8 cellular contexts compared by ENCODE assay signal in genomic region chr3:53140575-53141467, GRCh38. TPM values are rescaled to one million over a fixed set of nuclear protein-coding genes. Genes with fewer than 3 reads are reported as not detected.
DNase-seq lines count a peak whose midpoint lies in the region; ATAC-seq and TF ChIP-seq lines count a peak whose summit lies in the region.

No MANE protein-coding gene starts in this region.

- H4K8ac ChIP-seq in mesenchymal stem cell (ENCODE audit: low read length) = peak overlapping the region; percentile 22

- in situ Hi-C loops in astrocyte of the spinal cord (cut with HindIII; ENCODE audit: low sequenced_read_pairs) = no loop called here

- no peak overlapping the region for H3K4ac ChIP-seq in mesenchymal stem cell (ENCODE audit: low read depth in 1 of 2, low read length in 2 of 2)

- H2AFZ ChIP-seq in mesenchymal stem cell (ENCODE audit: low read depth, low read length) = no peak overlapping the region

- no peak for ATAC-seq in gastroesophageal sphincter
- ATAC-seq in GM18870 (IDR thresholded peaks at IDR 0.05; ENCODE audit: unreplicated experiment) = no peak
- no peak for ATAC-seq in left colon

- peak overlapping the region in 7 of 11 experiments; percentile 13 to 67 (median 49); a peak in 10 of 22 replicates for H3K9ac ChIP-seq in BLaER1 treated with 17β-estradiol and CSF1 and Interleukin-3, amounts not matched to agents 10 nM and 100 nM
- peak overlapping the region; percentile 12 for H3K9ac ChIP-seq in mesenchymal stem cell (ENCODE audit: low read length)

- H3K4me1 ChIP-seq in BLaER1 treated with 17β-estradiol and CSF1 and Interleukin-3, amounts not matched to agents 10 nM and 100 nM = peaks cover 14 to 89% (median 52%) of the 10 kb centered on the region in 10 experiments
- peaks cover 2% of the 10 kb centered on the region for H3K4me1 ChIP-seq in mesenchymal stem cell (ENCODE audit: control insufficient read depth, insufficient read depth, low read depth, low read length)
- peaks cover 0 to 17% (median 3%) of the 10 kb centered on the region in 3 donors for H3K4me1 ChIP-seq in gastroesophageal sphincter

- peak overlapping the region; percentile 42 to 93 (median 80) for H3K4me2 ChIP-seq in BLaER1 treated with 17β-estradiol and CSF1 and Interleukin-3, amounts not matched to agents 10 nM and 100 nM
- H3K4me2 ChIP-seq in mesenchymal stem cell (ENCODE audit: low read length, poor library complexity, severe bottlenecking) = no peak overlapping the region

- H3K18ac ChIP-seq in mesenchymal stem cell (ENCODE audit: low read depth in 1 of 2, low read length in 2 of 2) = peak overlapping the region in 1 of 2 experiments; percentile 30

- TF ChIP-seq POLR2A in gastroesophageal sphincter (IDR thresholded peaks at IDR 0.05) = no peak

- TF ChIP-seq CTCF in astrocyte of the spinal cord (IDR thresholded peaks at IDR 0.05; ENCODE audit: low read depth, low read length) (no peak), gastroesophageal sphincter (IDR thresholded peaks at IDR 0.05) (no peak)

- H3K27me3 ChIP-seq in BLaER1 treated with 17β-estradiol and CSF1 and Interleukin-3, amounts not matched to agents 10 nM and 100 nM = no peaks in the 10 kb centered on the region
- H3K27me3 ChIP-seq in mesenchymal stem cell (ENCODE audit: control insufficient read depth in 1 of 2, insufficient read depth in 1 of 2, low read length in 2 of 2) (no peaks in the 10 kb centered on the region), gastroesophageal sphincter (no peaks in the 10 kb centered on the region)

- no peak overlapping the region for H3K14ac ChIP-seq in mesenchymal stem cell (ENCODE audit: low read length in 2 of 2)

- DNase-seq in HT1080 (ENCODE audit: low read depth) (peak; percentile 68), astrocyte of the spinal cord (ENCODE audit: low read depth, low spot score) (peak; percentile 37), mesenchymal stem cell (peak; percentile 52), left colon (no peak)
- DNase-seq in activated CD4-positive, alpha-beta T cell treated with anti-CD3 and anti-CD28 coated beads, Interleukin-2, amount 50 U/mL, for 4 hours = no peak

- H3K23ac ChIP-seq in mesenchymal stem cell (ENCODE audit: low read length in 2 of 2) = no peak overlapping the region

- H2BK120ac ChIP-seq in mesenchymal stem cell (ENCODE audit: low read depth, low read length) = no peak overlapping the region

- H2BK15ac ChIP-seq in mesenchymal stem cell (ENCODE audit: low read depth, poor library complexity, severe bottlenecking) = no peak overlapping the region

- no peaks in the 10 kb centered on the region for H4K20me1 ChIP-seq in BLaER1 treated with 17β-estradiol and CSF1 and Interleukin-3, amounts not matched to agents 10 nM and 100 nM

- H3K36me3 ChIP-seq in BLaER1 treated with 17β-estradiol and CSF1 and Interleukin-3, amounts not matched to agents 10 nM and 100 nM = no peaks in the 10 kb centered on the region
- no peaks in the 10 kb centered on the region for H3K36me3 ChIP-seq in mesenchymal stem cell (ENCODE audit: control insufficient read depth in 1 of 2, insufficient read depth in 2 of 2, low read depth in 1 of 2, low read length in 2 of 2)
- H3K36me3 ChIP-seq in gastroesophageal sphincter = no peaks in the 10 kb centered on the region

- no peak overlapping the region for H2AK5ac ChIP-seq in mesenchymal stem cell (ENCODE audit: low read length, severe bottlenecking)

- H3K4me3 ChIP-seq in BLaER1 treated with 17β-estradiol and CSF1 and Interleukin-3, amounts not matched to agents 10 nM and 100 nM = peak overlapping the region in 2 of 10 experiments; percentile 10 to 29; a peak in 2 of 20 replicates
- no peak overlapping the region for H3K4me3 ChIP-seq in astrocyte of the spinal cord (ENCODE audit: low read depth, low read length)
- no peak overlapping the region for H3K4me3 ChIP-seq in mesenchymal stem cell (ENCODE audit: insufficient read depth in 1 of 2, low read depth in 1 of 2, low read length in 2 of 2)
- H3K4me3 ChIP-seq in gastroesophageal sphincter = no peak overlapping the region

- H2BK5ac ChIP-seq in mesenchymal stem cell (ENCODE audit: low read depth, low read length, poor library complexity, severe bottlenecking) = no peak overlapping the region

- H3K27ac ChIP-seq in BLaER1 treated with 17β-estradiol and CSF1 and Interleukin-3, amounts not matched to agents 10 nM and 100 nM = peak overlapping the region; percentile 23 to 86 (median 73); a peak in 18 of 22 replicates
- no peak overlapping the region for H3K27ac ChIP-seq in mesenchymal stem cell (ENCODE audit: low read length, poor library complexity, severe bottlenecking)
- H3K27ac ChIP-seq in gastroesophageal sphincter = no peak overlapping the region

- H4K91ac ChIP-seq in mesenchymal stem cell (ENCODE audit: low read length) = peak overlapping the region; percentile 70

- no peaks in the 10 kb centered on the region for H3K79me1 ChIP-seq in mesenchymal stem cell (replicated peaks; ENCODE audit: low read length, poor library complexity, severe bottlenecking)

- 96% methylated on average over 4 of the region's 5 CpGs for WGBS in mesenchymal stem cell
- WGBS in gastroesophageal sphincter (ENCODE audit: low coverage in 1 of 2), 2 donors = 62 to 94% methylated on average over 3 of the region's 5 CpGs

- no peak overlapping the region for H2BK12ac ChIP-seq in mesenchymal stem cell (ENCODE audit: low read length in 2 of 2)

- TF ChIP-seq EP300 in gastroesophageal sphincter (IDR thresholded peaks at IDR 0.05) = no peak

- intact Hi-C loops in left colon (cut with DNase I, micrococcal nuclease) = no loop called here

- H3K9me3 ChIP-seq in BLaER1 treated with 17β-estradiol and CSF1 and Interleukin-3, amounts not matched to agents 10 nM and 100 nM (replicated peaks in 1 of 11) = no peaks in the 10 kb centered on the region
- no peaks in the 10 kb centered on the region for H3K9me3 ChIP-seq in mesenchymal stem cell (ENCODE audit: control insufficient read depth, low read length)
- H3K9me3 ChIP-seq in gastroesophageal sphincter = no peaks in the 10 kb centered on the region

RNA-seq across cellular contexts. Expression of gene RFT1, which starts 10.6 kb away (rescaled TPM):
- 19.5 and 35.0 TPM in 2 replicates for total RNA-seq in HT1080 (2014; rRNA removed; shearing (Covaris generic))
- polyA plus RNA-seq in HT1080 (2015; cell fraction: cytosol; rRNA removed) = 38.3 and 48.0 TPM in 2 replicates
- 38.2 and 41.4 TPM in 2 replicates for polyA plus RNA-seq in HT1080 (2015; cell fraction: nucleus; rRNA removed)
- 10.1 TPM for polyA plus RNA-seq in mesenchymal stem cell (2013, experiment 1 of 2)
- 10.0 TPM for polyA plus RNA-seq in mesenchymal stem cell (2013, experiment 2 of 2)
- 1 to 10 TPM; 6.5 to 7.6 (median 7.2) TPM for total RNA-seq in gastroesophageal sphincter
- 10 to 100 TPM; 13.1 to 14.1 TPM for total RNA-seq in left colon

RNA-seq across cellular contexts. Expression of gene PRKCD, which starts 20.2 kb away (rescaled TPM):
- total RNA-seq in HT1080 (2014; rRNA removed; shearing (Covaris generic)) = 5.5 and 7.4 TPM in 2 replicates
- 50.0 and 54.7 TPM in 2 replicates for polyA plus RNA-seq in HT1080 (2015; cell fraction: cytosol; rRNA removed)
- 62.3 and 71.9 TPM in 2 replicates for polyA plus RNA-seq in HT1080 (2015; cell fraction: nucleus; rRNA removed)
- polyA plus RNA-seq in mesenchymal stem cell (2013, experiment 1 of 2) = 16.8 TPM
- polyA plus RNA-seq in mesenchymal stem cell (2013, experiment 2 of 2) = 15.8 TPM
- total RNA-seq in gastroesophageal sphincter (10 to 100 TPM in 1 of 4 donors, 1 to 10 TPM in 3; 5.5 to 10.1 (median 7.6) TPM), left colon (10 to 100 TPM; 93.3 to 94.0 TPM)

Comparison
In these comparisons a context has a peak if more than half of its experiments do, and no peak if none do; other contexts are left out.
1. H3K27ac ChIP-seq: peak in BLaER1 treated with 17β-estradiol and CSF1 and Interleukin-3, amounts not matched to agents 10 nM and 100 nM (11 of 11); none in mesenchymal stem cell (single experiment) and gastroesophageal sphincter (0 of 4).
2. DNase-seq: peak in HT1080 (single experiment), astrocyte of the spinal cord (single experiment) and mesenchymal stem cell (single experiment); none in left colon (0 of 2) and activated CD4-positive, alpha-beta T cell treated with anti-CD3 and anti-CD28 coated beads, Interleukin-2, amount 50 U/mL, for 4 hours (0 of 2).
3. RNA of gene PRKCD, which starts 20.2 kb away (total RNA-seq): 93.3 to 94.0 TPM in left colon; 5.5 to 10.1 TPM in gastroesophageal sphincter and 5.5 to 7.4 TPM in HT1080; every median in the first group is over 4 times any median in the second.